21 cellular contexts compared by ENCODE assay signal in the genomic region with DNA sequence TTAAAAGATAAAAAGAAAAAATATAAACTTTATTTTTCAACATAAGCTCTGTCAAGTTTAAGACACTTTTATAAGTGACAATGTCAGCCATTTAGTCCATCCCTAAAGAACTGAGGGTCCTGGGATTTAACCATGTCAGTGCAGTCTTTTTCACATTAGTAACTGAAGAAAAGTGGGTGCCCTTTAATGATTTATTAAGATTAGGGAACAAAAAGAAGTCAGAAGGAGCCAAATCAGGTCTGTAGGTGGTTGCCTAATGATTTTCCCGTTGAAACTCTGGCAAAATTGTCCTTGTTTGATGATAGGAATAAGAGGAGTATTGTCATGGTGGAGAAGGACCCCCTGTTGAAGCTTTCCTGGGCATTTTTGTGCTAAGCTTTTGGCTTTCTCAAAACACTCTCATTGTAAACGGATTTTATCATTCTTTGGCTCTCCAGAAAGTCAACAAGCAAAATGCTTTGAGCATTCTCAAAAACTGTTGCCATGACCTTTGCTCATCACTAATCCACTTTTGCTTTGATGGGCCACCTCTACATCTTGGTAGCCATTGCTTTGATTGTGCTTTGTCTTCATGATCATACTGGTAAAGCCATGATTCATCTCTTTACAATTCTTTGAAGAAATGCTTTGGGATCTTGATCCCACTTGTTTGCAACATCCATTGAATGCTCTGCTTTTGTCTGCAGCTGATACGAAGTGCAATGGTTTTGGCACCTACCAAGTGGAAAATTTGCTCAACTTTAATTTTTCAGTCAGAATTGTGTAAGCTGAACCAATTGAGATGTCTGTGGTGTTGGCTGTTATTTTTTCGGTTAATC. TPM values are rescaled to one million over a fixed set of nuclear protein-coding genes. Genes with fewer than 3 reads are reported as not detected.
DNase-seq lines count a peak whose midpoint lies in the region; ATAC-seq and TF ChIP-seq lines count a peak whose summit lies in the region.
"Had no signal": no experiment of that assay in that cellular context is flagged by ENCODE, and none has a peak within 500 bp of the region (broad histone marks: within the 10 kb centered on the region; RNA-seq: fewer than 3 reads in every experiment).

No MANE protein-coding gene starts in this region.

- WGBS in right cardiac atrium: 54% methylated on average over 4 of the region's 4 CpGs

- peaks cover 16% of the 10 kb centered on the region for H3K9me3 Mint-ChIP-seq in WTC11

- no peak overlapping the region for H3K27ac Mint-ChIP-seq in WTC11
- H3K27ac Mint-ChIP-seq: CD14-positive monocyte; CD4-positive, alpha-beta memory T cell had no signal

- peaks cover under 1% of the 10 kb centered on the region for H3K27me3 Mint-ChIP-seq in WTC11 (ENCODE audit: low read depth)
- H3K27me3 Mint-ChIP-seq: CD4-positive, alpha-beta memory T cell had no signal

- H3K9me3 ChIP-seq in right cardiac atrium (ENCODE audit: control insufficient read depth, low read length) (no peaks in the 10 kb centered on the region), vagina (no peaks in the 10 kb centered on the region), mucosa of descending colon (no peaks in the 10 kb centered on the region)
- H3K9me3 ChIP-seq: HAP-1 had no signal

- DNase-seq in Right ventricle myocardium superior (no peak), right cardiac atrium (no peak), WTC11 (ENCODE audit: low spot score) (no peak), fibroblast of villous mesenchyme (ENCODE audit: low read depth) (peak; percentile 17), vagina (ENCODE audit: extremely low spot score in 2 of 2) (no peak), mucosa of descending colon (no peak)
- no peak for DNase-seq in stimulated activated naive CD8-positive, alpha-beta T cell treated with anti-CD3 and anti-CD28 coated beads, Interleukin-15, Interleukin-2, amounts not matched to agents 100 U/mL and 50 U/mL, for 24 hours
- DNase-seq: CD4-positive, alpha-beta memory T cell; DMS 273 treated with DMSO at 0.1 percent for 48 hours; DMS53; DND-41; EL had no signal

- H3K27me3 ChIP-seq in right cardiac atrium (ENCODE audit: control insufficient read depth, insufficient read depth) (no peaks in the 10 kb centered on the region), vagina (no peaks in the 10 kb centered on the region)
- H3K27me3 ChIP-seq: BLaER1 had no signal

- peaks cover 6% of the 10 kb centered on the region for H3K4me1 Mint-ChIP-seq in WTC11
- H3K4me1 Mint-ChIP-seq: CD14-positive monocyte; CD4-positive, alpha-beta memory T cell had no signal

- no peaks in the 10 kb centered on the region for H3K36me3 ChIP-seq in vagina
- no peaks in the 10 kb centered on the region for H3K36me3 ChIP-seq in mucosa of descending colon (ENCODE audit: low read depth)
- H3K36me3 ChIP-seq: BLaER1, HAP-1 had no signal

- CTCF ChIA-PET in WTC11 (lab: Charles Lee): no interaction called here

- no peak for TF ChIP-seq POLR2A in vagina (IDR thresholded peaks at IDR 0.05)

- H3K4me3 Mint-ChIP-seq in WTC11: no peak overlapping the region
- H3K4me3 Mint-ChIP-seq: CD14-positive monocyte; CD4-positive, alpha-beta memory T cell had no signal

- H3K27ac ChIP-seq in right cardiac atrium (ENCODE audit: low read length): no peak overlapping the region
- H3K27ac ChIP-seq in vagina: no peak overlapping the region
- H3K27ac ChIP-seq: 22Rv1, BLaER1 had no signal

- no peak for TF ChIP-seq CTCF in WTC11 (IDR thresholded peaks at IDR 0.05)
- TF ChIP-seq CTCF in fibroblast of villous mesenchyme (IDR thresholded peaks at IDR 0.05; ENCODE audit: insufficient read depth, low read depth, low read length): no peak
- TF ChIP-seq CTCF in vagina (IDR thresholded peaks at IDR 0.05): no peak
- TF ChIP-seq CTCF in mucosa of descending colon (IDR thresholded peaks at IDR 0.05): no peak

- H3K4me1 ChIP-seq in right cardiac atrium (ENCODE audit: control insufficient read depth, insufficient read depth, low read length): no peaks in the 10 kb centered on the region
- H3K4me1 ChIP-seq in vagina: no peaks in the 10 kb centered on the region
- no peaks in the 10 kb centered on the region for H3K4me1 ChIP-seq in mucosa of descending colon (ENCODE audit: low read depth)
- H3K4me1 ChIP-seq: BLaER1, HAP-1 had no signal

- H3K4me3 ChIP-seq in right cardiac atrium (ENCODE audit: low read length) (no peak overlapping the region), fibroblast of villous mesenchyme (ENCODE audit: low read depth, low read length) (no peak overlapping the region), vagina (no peak overlapping the region), mucosa of descending colon (no peak overlapping the region)
- H3K4me3 ChIP-seq: BLaER1, GM12878, HAP-1 had no signal

- no peaks in the 10 kb centered on the region for H3K36me3 Mint-ChIP-seq in WTC11
- H3K36me3 Mint-ChIP-seq: CD14-positive monocyte had no signal

- POLR2A ChIA-PET in WTC11 (lab: Charles Lee): interaction anchor here (0.6 kb wide), 1 partner anchor 16 kb away, joined by 3 read pairs; no protein-coding TSS in a partner anchor

- ATAC-seq in Right ventricle myocardium superior (ENCODE audit: poor library complexity) (peak; percentile 48), right cardiac atrium (no peak), WTC11 (no peak), mucosa of descending colon (no peak)
- no peak for ATAC-seq in stimulated activated naive CD8-positive, alpha-beta T cell treated with anti-CD3 and anti-CD28 coated beads, Interleukin-15, Interleukin-2, amounts not matched to agents 100 U/mL and 50 U/mL, for 24 hours
- ATAC-seq: GM12878 had no signal

- intact Hi-C loops in Right ventricle myocardium superior (cut with DNase I) (no loop called here), right cardiac atrium (cut with DNase I) (no loop called here), vagina (cut with DNase I) (no loop called here), mucosa of descending colon (cut with DNase I, micrococcal nuclease) (no loop called here)

TF ChIP-seq in WTC11, 78 proteins besides CTCF, POLR2A, EP300 and RAD21:
- TF ChIP-seq SMAD4 (CRISPR knock-in tag; IDR thresholded peaks at IDR 0.05) (no peak), GABPB1 (CRISPR knock-in tag; IDR thresholded peaks at IDR 0.05) (peak; percentile 48; the same call in 1 of the 2 replicates), SOX15 (CRISPR knock-in tag; IDR thresholded peaks at IDR 0.05) (no peak), NR3C1 (CRISPR knock-in tag; conservative IDR thresholded peaks at IDR 0.05; ENCODE audit: low read depth) (no peak), IRF1 (CRISPR knock-in tag; IDR thresholded peaks at IDR 0.05) (no peak)
- TF ChIP-seq, protein P1, sequence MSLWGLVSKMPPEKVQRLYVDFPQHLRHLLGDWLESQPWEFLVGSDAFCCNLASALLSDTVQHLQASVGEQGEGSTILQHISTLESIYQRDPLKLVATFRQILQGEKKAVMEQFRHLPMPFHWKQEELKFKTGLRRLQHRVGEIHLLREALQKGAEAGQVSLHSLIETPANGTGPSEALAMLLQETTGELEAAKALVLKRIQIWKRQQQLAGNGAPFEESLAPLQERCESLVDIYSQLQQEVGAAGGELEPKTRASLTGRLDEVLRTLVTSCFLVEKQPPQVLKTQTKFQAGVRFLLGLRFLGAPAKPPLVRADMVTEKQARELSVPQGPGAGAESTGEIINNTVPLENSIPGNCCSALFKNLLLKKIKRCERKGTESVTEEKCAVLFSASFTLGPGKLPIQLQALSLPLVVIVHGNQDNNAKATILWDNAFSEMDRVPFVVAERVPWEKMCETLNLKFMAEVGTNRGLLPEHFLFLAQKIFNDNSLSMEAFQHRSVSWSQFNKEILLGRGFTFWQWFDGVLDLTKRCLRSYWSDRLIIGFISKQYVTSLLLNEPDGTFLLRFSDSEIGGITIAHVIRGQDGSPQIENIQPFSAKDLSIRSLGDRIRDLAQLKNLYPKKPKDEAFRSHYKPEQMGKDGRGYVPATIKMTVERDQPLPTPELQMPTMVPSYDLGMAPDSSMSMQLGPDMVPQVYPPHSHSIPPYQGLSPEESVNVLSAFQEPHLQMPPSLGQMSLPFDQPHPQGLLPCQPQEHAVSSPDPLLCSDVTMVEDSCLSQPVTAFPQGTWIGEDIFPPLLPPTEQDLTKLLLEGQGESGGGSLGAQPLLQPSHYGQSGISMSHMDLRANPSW (CRISPR knock-in tag; conservative IDR thresholded peaks at IDR 0.05; ENCODE audit: low read depth): no peak
- TF ChIP-seq, protein P2, sequence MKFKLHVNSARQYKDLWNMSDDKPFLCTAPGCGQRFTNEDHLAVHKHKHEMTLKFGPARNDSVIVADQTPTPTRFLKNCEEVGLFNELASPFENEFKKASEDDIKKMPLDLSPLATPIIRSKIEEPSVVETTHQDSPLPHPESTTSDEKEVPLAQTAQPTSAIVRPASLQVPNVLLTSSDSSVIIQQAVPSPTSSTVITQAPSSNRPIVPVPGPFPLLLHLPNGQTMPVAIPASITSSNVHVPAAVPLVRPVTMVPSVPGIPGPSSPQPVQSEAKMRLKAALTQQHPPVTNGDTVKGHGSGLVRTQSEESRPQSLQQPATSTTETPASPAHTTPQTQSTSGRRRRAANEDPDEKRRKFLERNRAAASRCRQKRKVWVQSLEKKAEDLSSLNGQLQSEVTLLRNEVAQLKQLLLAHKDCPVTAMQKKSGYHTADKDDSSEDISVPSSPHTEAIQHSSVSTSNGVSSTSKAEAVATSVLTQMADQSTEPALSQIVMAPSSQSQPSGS (CRISPR knock-in tag; IDR thresholded peaks at IDR 0.05; ENCODE audit: borderline replicate concordance, low read depth): no peak
TF ChIP-seq in WTC11: peak in this region for 1.

RNA-seq across cellular contexts. Expression of gene TSPYL6, which starts 22.0 kb away (rescaled TPM):
- total RNA-seq in Right ventricle myocardium superior (not detected), right cardiac atrium (not detected), WTC11 (2021) (not detected in 3 replicates), fibroblast of villous mesenchyme (not detected in 2 replicates), vagina (not detected), mucosa of descending colon (not detected)
- not detected for polyA plus RNA-seq in right cardiac atrium
- total RNA-seq: A673; CD4-positive, alpha-beta memory T cell; G401; GM12878; H1 had no signal
- polyA plus RNA-seq: AG04450; CD14-positive monocyte; CD4-positive, alpha-beta memory T cell; GM12878; H1 had no signal
